Comparison of ENCODE assay signal across 8 cellular contexts in the genomic region with DNA sequence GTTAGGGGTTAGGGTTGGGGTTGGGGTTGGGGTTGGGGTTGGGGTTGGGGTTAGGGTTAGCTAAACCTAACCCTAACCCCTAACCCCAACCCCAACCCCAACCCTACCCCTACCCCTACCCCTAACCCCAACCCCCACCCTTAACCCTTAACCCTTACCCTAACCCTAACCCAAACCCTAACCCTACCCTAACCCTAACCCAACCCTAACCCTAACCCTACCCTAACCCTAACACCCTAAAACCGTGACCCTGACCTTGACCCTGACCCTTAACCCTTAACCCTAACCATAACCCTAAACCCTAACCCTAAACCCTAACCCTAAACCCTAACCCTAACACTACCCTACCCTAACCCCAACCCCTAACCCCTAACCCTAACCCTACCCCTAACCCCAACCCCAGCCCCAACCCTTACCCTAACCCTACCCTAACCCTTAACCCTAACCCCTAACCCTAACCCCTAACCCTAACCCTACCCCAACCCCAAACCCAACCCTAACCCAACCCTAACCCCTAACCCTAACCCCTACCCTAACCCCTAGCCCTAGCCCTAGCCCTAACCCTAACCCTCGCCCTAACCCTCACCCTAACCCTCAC. TPM values are rescaled to one million over a fixed set of nuclear protein-coding genes. Genes with fewer than 3 reads are reported as not detected.
DNase-seq lines count a peak whose midpoint lies in the region; ATAC-seq and TF ChIP-seq lines count a peak whose summit lies in the region.

No MANE protein-coding gene starts in this region.

- intact Hi-C loops in mucosa of descending colon (cut with DNase I, micrococcal nuclease): no loop called here

- no peaks in the 10 kb centered on the region for H3K27me3 Mint-ChIP-seq in central memory CD8-positive, alpha-beta T cell

- peaks cover 6% of the 10 kb centered on the region for H3K4me1 Mint-ChIP-seq in central memory CD8-positive, alpha-beta T cell

- H3K9me3 ChIP-seq in mucosa of descending colon: no peaks in the 10 kb centered on the region

- DNase-seq in central memory CD8-positive, alpha-beta T cell (ENCODE audit: low spot score in 2 of 2): no peak
- no peak for DNase-seq in mucosa of descending colon
- no peak for DNase-seq in islet precursor cell
- no peak for DNase-seq in stimulated activated CD4-positive, alpha-beta T cell treated with anti-CD3 and anti-CD28 coated beads, Interleukin-2, amount 100 ng/mL, for 24 hours

- no peaks in the 10 kb centered on the region for H3K9me3 Mint-ChIP-seq in central memory CD8-positive, alpha-beta T cell

- H3K79me2 ChIP-seq in ACC112 (ENCODE audit: control insufficient read depth, insufficient read depth, low read length, unreplicated experiment): no peaks in the 10 kb centered on the region

- H3K27ac ChIP-seq in ACC112 (ENCODE audit: low read depth, low read length): peak overlapping the region; percentile 46

- H3K36me3 ChIP-seq in ACC112 (ENCODE audit: insufficient read depth, low read length): no peaks in the 10 kb centered on the region
- H3K36me3 ChIP-seq in mucosa of descending colon (ENCODE audit: low read depth): no peaks in the 10 kb centered on the region

- H3K4me1 ChIP-seq in ACC112 (ENCODE audit: control insufficient read depth, insufficient read depth, low read length, unreplicated experiment): no peaks in the 10 kb centered on the region
- H3K4me1 ChIP-seq in mucosa of descending colon (ENCODE audit: low read depth): no peaks in the 10 kb centered on the region

- H2AFZ ChIP-seq in ACC112 (ENCODE audit: low read length, unreplicated experiment): no peak overlapping the region

- H3K27ac Mint-ChIP-seq in central memory CD8-positive, alpha-beta T cell (ENCODE audit: low read depth): peak overlapping the region; percentile 84

- no peak for TF ChIP-seq CTCF in mucosa of descending colon (IDR thresholded peaks at IDR 0.05)

- peak; percentile 5 for ATAC-seq in HG03521 (IDR thresholded peaks at IDR 0.05; ENCODE audit: unreplicated experiment)
- peak; percentile 1 for ATAC-seq in central memory CD8-positive, alpha-beta T cell (replicated peaks; ENCODE audit: extremely low read depth, poor library complexity, severe bottlenecking)
- ATAC-seq in mucosa of descending colon: peak; percentile 61
- no peak for ATAC-seq in HG03175 (IDR thresholded peaks at IDR 0.05; ENCODE audit: unreplicated experiment)
- no peak for ATAC-seq in HG03097 (IDR thresholded peaks at IDR 0.05; ENCODE audit: low FRiP score, unreplicated experiment)

- H3K36me3 Mint-ChIP-seq in central memory CD8-positive, alpha-beta T cell (ENCODE audit: insufficient read depth): peaks cover 14% of the 10 kb centered on the region

- no peaks in the 10 kb centered on the region for H3K27me3 ChIP-seq in ACC112 (ENCODE audit: insufficient read depth, low read length)

- H3K4me3 Mint-ChIP-seq in central memory CD8-positive, alpha-beta T cell: peak overlapping the region; percentile 84

- H3K4me3 ChIP-seq in ACC112 (ENCODE audit: low read depth, low read length) (peak overlapping the region; percentile 67), mucosa of descending colon (no peak overlapping the region)

RNA-seq across cellular contexts. Expression of gene RABL2A, which starts 24.1 kb away (rescaled TPM):
- 10 to 100 TPM; 14.2 to 25.1 (median 15.4) TPM for total RNA-seq in mucosa of descending colon

Comparison
In these comparisons a context has a peak if more than half of its experiments do, and no peak if none do; other contexts are left out.
1. ATAC-seq: peak in HG03521 (single experiment), central memory CD8-positive, alpha-beta T cell (single experiment) and mucosa of descending colon (single experiment); none in HG03175 (single experiment) and HG03097 (single experiment).